Comparison of ENCODE assay signal across 16 cellular contexts in genomic region chr1:13771745-13772144, GRCh38.
"Had no signal": no experiment of that assay in that cellular context is flagged by ENCODE, and none has a peak within 500 bp of the region (broad histone marks: within the 10 kb centered on the region; RNA-seq: fewer than 3 reads in every experiment).

No MANE protein-coding gene starts in this region.

- H3K36me3 ChIP-seq: breast epithelium had no signal

- H3K9me3 Mint-ChIP-seq: activated CD4-positive, alpha-beta memory T cell treated with anti-CD3 and anti-CD28 coated beads for 36 hours; dendritic cell treated with granulocyte-macrophage colony-stimulating factor and Interleukin-4, amounts not matched to agents 40 ng/mL and 50 ng/mL, for 4 days had no signal

- H3K27ac ChIP-seq: ascending aorta, breast epithelium, epithelial cell of prostate, gastrocnemius medialis, spleen, thoracic aorta, upper lobe of right lung had no signal

- H3K4me1 ChIP-seq: ascending aorta, breast epithelium had no signal

- H3K4me3 Mint-ChIP-seq: activated CD4-positive, alpha-beta memory T cell treated with anti-CD3 and anti-CD28 coated beads for 36 hours; activated CD4-positive, alpha-beta T cell treated with anti-CD3 and anti-CD28 coated beads for 36 hours; dendritic cell treated with granulocyte-macrophage colony-stimulating factor and Interleukin-4, amounts not matched to agents 40 ng/mL and 50 ng/mL, for 4 days had no signal

- ATAC-seq: activated CD4-positive, alpha-beta T cell treated with anti-CD3 and anti-CD28 coated beads for 36 hours; gastrocnemius medialis; left colon; sciatic nerve; SK-N-SH treated with all-trans-retinoic acid at 6 μM for 48 hours; upper lobe of right lung had no signal

- H3K4me3 ChIP-seq: ascending aorta, breast epithelium, gastrocnemius medialis, lung, spleen, thoracic aorta, upper lobe of right lung had no signal

- H3K9me3 ChIP-seq: ascending aorta, breast epithelium, gastrocnemius medialis, spleen, thoracic aorta, upper lobe of right lung had no signal

- DNase-seq: activated CD4-positive, alpha-beta memory T cell treated with anti-CD3 and anti-CD28 coated beads for 36 hours; activated CD4-positive, alpha-beta T cell treated with anti-CD3 and anti-CD28 coated beads for 36 hours; effector memory CD4-positive, alpha-beta T cell; gastrocnemius medialis; left colon; spleen; T-helper 1 cell; upper lobe of right lung had no signal

- H3K27me3 Mint-ChIP-seq: activated CD4-positive, alpha-beta memory T cell treated with anti-CD3 and anti-CD28 coated beads for 36 hours; activated CD4-positive, alpha-beta T cell treated with anti-CD3 and anti-CD28 coated beads for 36 hours; dendritic cell treated with granulocyte-macrophage colony-stimulating factor and Interleukin-4, amounts not matched to agents 40 ng/mL and 50 ng/mL, for 4 days had no signal

- H3K27ac Mint-ChIP-seq: activated CD4-positive, alpha-beta memory T cell treated with anti-CD3 and anti-CD28 coated beads for 36 hours; activated CD4-positive, alpha-beta T cell treated with anti-CD3 and anti-CD28 coated beads for 36 hours; dendritic cell treated with granulocyte-macrophage colony-stimulating factor and Interleukin-4, amounts not matched to agents 40 ng/mL and 50 ng/mL, for 4 days had no signal

- H3K27me3 ChIP-seq: ascending aorta, breast epithelium, gastrocnemius medialis, spleen, upper lobe of right lung had no signal
